In genomic region chr7:134174797-134175261, GRCh38 we compare ENCODE assay signal across 8 cellular contexts. TPM values are rescaled to one million over a fixed set of nuclear protein-coding genes. Genes with fewer than 3 reads are reported as not detected.
A peak's percentile ranks its signal among the peaks of the same experiment; 100 is the strongest.
DNase-seq lines count a peak whose midpoint lies in the region; ATAC-seq and TF ChIP-seq lines count a peak whose summit lies in the region.

No MANE protein-coding gene starts in this region.

- in situ Hi-C loops in IMR-90 (cut with MboI; ENCODE audit: low sequenced_read_pairs) (no loop called here), astrocyte of the cerebellum (cut with HindIII; ENCODE audit: low sequenced_read_pairs) (loop anchor here (5.0 kb wide), 1 partner anchor 57 kb away; no protein-coding TSS in a partner anchor)

- H3K36me3 ChIP-seq in IMR-90 (ENCODE audit: control insufficient read depth, insufficient read depth, low read length) (no peaks in the 10 kb centered on the region), left ventricle myocardium inferior (no peaks in the 10 kb centered on the region), esophagus muscularis mucosa (no peaks in the 10 kb centered on the region)

- no peak for TF ChIP-seq POLR2A in IMR-90 (IDR thresholded peaks at IDR 0.05; ENCODE audit: low read depth, low read length)
- no peak for TF ChIP-seq POLR2A in esophagus muscularis mucosa (IDR thresholded peaks at IDR 0.05; ENCODE audit: low read depth)

- ATAC-seq in GM21723 (IDR thresholded peaks at IDR 0.05; ENCODE audit: unreplicated experiment), result peak; percentile 95
- peak; percentile 92 for ATAC-seq in IMR-90 (ENCODE audit: low read depth)

- no peaks in the 10 kb centered on the region for H3K4me1 ChIP-seq in IMR-90 (ENCODE audit: control insufficient read depth, insufficient read depth, low read length)
- no peaks in the 10 kb centered on the region for H3K4me1 ChIP-seq in left ventricle myocardium inferior
- no peaks in the 10 kb centered on the region for H3K4me1 ChIP-seq in esophagus muscularis mucosa

- H3K9ac ChIP-seq in IMR-90 (ENCODE audit: low read depth, low read length), result no peak overlapping the region

- POLR2A ChIA-PET in IMR-90 (lab: Charles Lee; ENCODE audit: unreplicated experiment), result interaction anchor here (0.6 kb wide), 1 partner anchor 617 kb away, joined by 3 read pairs; no protein-coding TSS in a partner anchor

- no peak overlapping the region for H3K4me3 ChIP-seq in IMR-90 (ENCODE audit: insufficient read depth, low read depth, low read length)
- H3K4me3 ChIP-seq in astrocyte of the cerebellum (ENCODE audit: low read depth, low read length), result no peak overlapping the region
- no peak overlapping the region for H3K4me3 ChIP-seq in left ventricle myocardium inferior
- no peak overlapping the region for H3K4me3 ChIP-seq in esophagus muscularis mucosa

- 0 out of 3 replicates have a peak overlapping the region, but pooled peaks have one; percentile 20 for H2BK15ac ChIP-seq in IMR-90 (ENCODE audit: low read depth, low read length)

- H3K79me1 ChIP-seq in IMR-90 (ENCODE audit: low read depth in 1 of 2, low read length in 2 of 2), result no peaks in the 10 kb centered on the region

- no peak overlapping the region for H3K56ac ChIP-seq in IMR-90 (ENCODE audit: extremely low read depth, insufficient read depth, low read length)

- H3K27ac ChIP-seq in IMR-90 (ENCODE audit: insufficient read depth, low read length) (no peak overlapping the region), left ventricle myocardium inferior (replicated peaks) (no peak overlapping the region), esophagus muscularis mucosa (replicated peaks in 1 of 4) (no peak overlapping the region)

- no peak overlapping the region for H4K91ac ChIP-seq in IMR-90 (ENCODE audit: insufficient read depth, low read depth, low read length)

- BruUV-seq in IMR-90 (replicated peaks; lab: Mats Ljungman, UMichigan), result no TSS peak

- no peak overlapping the region for H3K14ac ChIP-seq in IMR-90 (replicated peaks; ENCODE audit: low read depth, low read length)

- H3K4me2 ChIP-seq in IMR-90 (ENCODE audit: low read depth, low read length), result no peak overlapping the region

- no peak for TF ChIP-seq RAD21 in IMR-90 (IDR thresholded peaks at IDR 0.05; ENCODE audit: low read length)

- DNase-seq in GM10266 (ENCODE audit: extremely low spot score), result peak; percentile 43
- DNase-seq in IMR-90, result peak; percentile 91
- peak; percentile 40 for DNase-seq in astrocyte of the cerebellum (ENCODE audit: low read depth)
- DNase-seq in non-pigmented ciliary epithelial cell (ENCODE audit: low read depth), result peak; percentile 72
- DNase-seq in stimulated activated CD4-positive, alpha-beta T cell treated with anti-CD3 and anti-CD28 coated beads, Interleukin-4, amount 100 ng/mL, for 1 hour, result no peak
- no peak for DNase-seq in left ventricle myocardium inferior
- no peak for DNase-seq in esophagus muscularis mucosa (ENCODE audit: extremely low spot score)

- TF ChIP-seq EP300 in esophagus muscularis mucosa (IDR thresholded peaks at IDR 0.05), result no peak

- peak overlapping the region; percentile 83; the same call in 1 of the 2 replicates for H2BK20ac ChIP-seq in IMR-90 (ENCODE audit: low read depth, low read length)

- H3K23ac ChIP-seq in IMR-90 (ENCODE audit: low read depth, low read length), result no peak overlapping the region

- peak overlapping the region; percentile 67; the same call in 1 of the 2 replicates for H2BK120ac ChIP-seq in IMR-90 (ENCODE audit: low read depth, low read length)

- H2BK5ac ChIP-seq in IMR-90 (ENCODE audit: low read depth, low read length, poor library complexity, severe bottlenecking), result no peak overlapping the region

- H3K27me3 ChIP-seq in IMR-90 (ENCODE audit: control insufficient read depth, insufficient read depth, low read length), result no peaks in the 10 kb centered on the region
- H3K27me3 ChIP-seq in left ventricle myocardium inferior (ENCODE audit: low read depth), result no peaks in the 10 kb centered on the region
- H3K27me3 ChIP-seq in esophagus muscularis mucosa, result no peaks in the 10 kb centered on the region

- peak overlapping the region; percentile 31; the same call in 1 of the 2 replicates for H4K5ac ChIP-seq in IMR-90 (ENCODE audit: low read depth, low read length)

- H2AK9ac ChIP-seq in IMR-90 (replicated peaks; ENCODE audit: low read depth, low read length, poor library complexity), result no peak overlapping the region

- no peak overlapping the region for H2AFZ ChIP-seq in IMR-90 (replicated peaks; ENCODE audit: low read length, poor library complexity)

- TF ChIP-seq CTCF in GM10266 (IDR thresholded peaks at IDR 0.05; ENCODE audit: control insufficient read depth, insufficient read depth, low read depth, missing control alignments) (no peak), IMR-90 (conservative IDR thresholded peaks at IDR 0.05; ENCODE audit: low read depth, low read length) (no peak), astrocyte of the cerebellum (IDR thresholded peaks at IDR 0.05; ENCODE audit: low read depth, low read length, missing control alignments) (no peak), left ventricle myocardium inferior (IDR thresholded peaks at IDR 0.05; ENCODE audit: borderline replicate concordance) (no peak), esophagus muscularis mucosa (IDR thresholded peaks at IDR 0.05) (no peak)

- CTCF ChIA-PET in IMR-90 (lab: Yijun Ruan, JAX), result no interaction called here

- no peaks in the 10 kb centered on the region; the same call in 1 of the 2 replicates for H3K9me1 ChIP-seq in IMR-90 (ENCODE audit: insufficient read depth, low read length)

- dilution Hi-C loops in IMR-90 (cut with HindIII; ENCODE audit: low sequenced_read_pairs, unreplicated experiment), result no loop called here

- H4K20me1 ChIP-seq in IMR-90 (ENCODE audit: insufficient read depth, low read length), result no peaks in the 10 kb centered on the region

- intact Hi-C loops in IMR-90 (cut with micrococcal nuclease), result no loop called here
- intact Hi-C loops in left ventricle myocardium inferior (cut with micrococcal nuclease), result no loop called here
- intact Hi-C loops in esophagus muscularis mucosa (cut with DNase I), result no loop called here

- peak overlapping the region in 1 of 2 experiments; percentile 20; a peak in 1 of 4 replicates for H4K8ac ChIP-seq in IMR-90 (ENCODE audit: low read depth in 2 of 2, low read length in 2 of 2)

- H2AK5ac ChIP-seq in IMR-90 (ENCODE audit: low read depth, low read length), result no peak overlapping the region

- no CpG with 5 or more reads among the region's 2 CpGs for WGBS in IMR-90 (ENCODE audit: extremely low coverage in 2 of 2, insufficient read length in 1 of 2), 2 experiments
- WGBS in esophagus muscularis mucosa, result 72% methylated on average over 2 of the region's 2 CpGs

- H3K4ac ChIP-seq in IMR-90 (ENCODE audit: low read depth, low read length), result peak overlapping the region; percentile 42; the same call in 1 of the 2 replicates

- H3K9me3 ChIP-seq in IMR-90 (ENCODE audit: control insufficient read depth, insufficient read depth, low read length) (no peaks in the 10 kb centered on the region), left ventricle myocardium inferior (replicated peaks) (no peaks in the 10 kb centered on the region), esophagus muscularis mucosa (no peaks in the 10 kb centered on the region)

- H3K18ac ChIP-seq in IMR-90 (ENCODE audit: low read depth, low read length), result peak overlapping the region; percentile 50; the same call in 1 of the 2 replicates

TF ChIP-seq in IMR-90, 13 proteins besides CTCF, POLR2A, EP300 and RAD21:
- TF ChIP-seq MAZ (IDR thresholded peaks at IDR 0.05; ENCODE audit: borderline replicate concordance, low read depth, low read length) (no peak), FOS (IDR thresholded peaks at IDR 0.05; ENCODE audit: low read depth, low read length) (peak; percentile 64; the same call in 1 of the 2 replicates), CEBPB (IDR thresholded peaks at IDR 0.05; ENCODE audit: low read depth, low read length) (peak; percentile 72; the same call in 1 of the 2 replicates), MXI1 (IDR thresholded peaks at IDR 0.05; ENCODE audit: borderline replicate concordance, low read depth, low read length) (no peak), CHD1 (IDR thresholded peaks at IDR 0.05; ENCODE audit: low read depth, low read length) (no peak), RFX5 (IDR thresholded peaks at IDR 0.05; ENCODE audit: low read depth, low read length) (no peak), RCOR1 (IDR thresholded peaks at IDR 0.05; ENCODE audit: insufficient replicate concordance, low read length) (no peak), USF2 (IDR thresholded peaks at IDR 0.05; ENCODE audit: low read depth, low read length) (peak; percentile 82), NFE2L2 (IDR thresholded peaks at IDR 0.05; ENCODE audit: low read depth, low read length) (no peak), SMC3 (IDR thresholded peaks at IDR 0.05; ENCODE audit: low read depth, low read length) (no peak), ELK1 (IDR thresholded peaks at IDR 0.05; ENCODE audit: borderline replicate concordance, low read depth, low read length) (no peak), BHLHE40 (IDR thresholded peaks at IDR 0.05; ENCODE audit: low read depth, low read length) (no peak), MAFK (IDR thresholded peaks at IDR 0.05; ENCODE audit: low read depth, low read length) (no peak)

RNA-seq across cellular contexts. Expression of gene LRGUK, which starts 47.7 kb away (rescaled TPM):
- total RNA-seq in IMR-90 (2012; rRNA removed), result under 0.01 TPM in 1 of 2 replicates, not detected in the other
- polyA plus RNA-seq in IMR-90 (2012; rRNA removed), result 0.07 and 0.24 TPM in 2 replicates
- polyA plus RNA-seq in IMR-90 (2012; cell fraction: cytosol; rRNA removed), result not detected in 2 replicates
- polyA plus RNA-seq in IMR-90 (2012; cell fraction: nucleus; rRNA removed; ENCODE audit: low replicate concordance), result 0.20 and 0.55 TPM in 2 replicates
- total RNA-seq in left ventricle myocardium inferior, result 0.19 TPM
- under 1 TPM; 0.13 to 0.83 (median 0.31) TPM for total RNA-seq in esophagus muscularis mucosa

Comparison
In these comparisons a context has a peak if more than half of its experiments do, and no peak if none do; other contexts are left out.
1. DNase-seq: peak in GM10266 (single experiment), IMR-90 (single experiment), astrocyte of the cerebellum (single experiment) and non-pigmented ciliary epithelial cell (single experiment); none in stimulated activated CD4-positive, alpha-beta T cell treated with anti-CD3 and anti-CD28 coated beads, Interleukin-4, amount 100 ng/mL, for 1 hour (single experiment), left ventricle myocardium inferior (single experiment) and esophagus muscularis mucosa (single experiment).